Comparison of ENCODE assay signal across 1 cellular context in genomic region chr19:56403764-56404704, GRCh38.
A peak's percentile ranks its signal among the peaks of the same experiment; 100 is the strongest.
TF ChIP-seq lines count a peak whose summit lies in the region.

Gene ZNF583, plus strand, starts transcription at chr19:56404332. Its CDS starts 2,783 bp downstream, at chr19:56407115.

TF ChIP-seq in HepG2, 621 proteins besides CTCF, POLR2A, EP300 and RAD21 (continued from another document and continues in another):
- TF ChIP-seq, protein P1, sequence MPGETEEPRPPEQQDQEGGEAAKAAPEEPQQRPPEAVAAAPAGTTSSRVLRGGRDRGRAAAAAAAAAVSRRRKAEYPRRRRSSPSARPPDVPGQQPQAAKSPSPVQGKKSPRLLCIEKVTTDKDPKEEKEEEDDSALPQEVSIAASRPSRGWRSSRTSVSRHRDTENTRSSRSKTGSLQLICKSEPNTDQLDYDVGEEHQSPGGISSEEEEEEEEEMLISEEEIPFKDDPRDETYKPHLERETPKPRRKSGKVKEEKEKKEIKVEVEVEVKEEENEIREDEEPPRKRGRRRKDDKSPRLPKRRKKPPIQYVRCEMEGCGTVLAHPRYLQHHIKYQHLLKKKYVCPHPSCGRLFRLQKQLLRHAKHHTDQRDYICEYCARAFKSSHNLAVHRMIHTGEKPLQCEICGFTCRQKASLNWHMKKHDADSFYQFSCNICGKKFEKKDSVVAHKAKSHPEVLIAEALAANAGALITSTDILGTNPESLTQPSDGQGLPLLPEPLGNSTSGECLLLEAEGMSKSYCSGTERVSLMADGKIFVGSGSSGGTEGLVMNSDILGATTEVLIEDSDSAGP (CRISPR knock-in tag; IDR thresholded peaks at IDR 0.05; ENCODE audit: borderline replicate concordance), result peak; percentile 87; the same call in 1 of the 2 replicates
- TF ChIP-seq ZNF510 (CRISPR knock-in tag; IDR thresholded peaks at IDR 0.05; ENCODE audit: low read depth), result no peak
- 0 out of 2 replicates have a peak, but pooled peaks have one; percentile 41 for TF ChIP-seq BRD4 (CRISPR knock-in tag; IDR thresholded peaks at IDR 0.05)
- TF ChIP-seq ZSCAN22 (CRISPR knock-in tag; IDR thresholded peaks at IDR 0.05), result no peak
- TF ChIP-seq ATRX (CRISPR knock-in tag; IDR thresholded peaks at IDR 0.05; ENCODE audit: borderline replicate concordance), result no peak
- no peak for TF ChIP-seq MTA3 (CRISPR knock-in tag; IDR thresholded peaks at IDR 0.05)
- TF ChIP-seq ZNF232 (CRISPR knock-in tag; IDR thresholded peaks at IDR 0.05; ENCODE audit: borderline replicate concordance), result peak; percentile 18; the same call in 1 of the 2 replicates
- TF ChIP-seq MYC (CRISPR knock-in tag; IDR thresholded peaks at IDR 0.05; ENCODE audit: borderline replicate concordance), result peak; percentile 69; the same call in 1 of the 2 replicates
- TF ChIP-seq, protein P2, sequence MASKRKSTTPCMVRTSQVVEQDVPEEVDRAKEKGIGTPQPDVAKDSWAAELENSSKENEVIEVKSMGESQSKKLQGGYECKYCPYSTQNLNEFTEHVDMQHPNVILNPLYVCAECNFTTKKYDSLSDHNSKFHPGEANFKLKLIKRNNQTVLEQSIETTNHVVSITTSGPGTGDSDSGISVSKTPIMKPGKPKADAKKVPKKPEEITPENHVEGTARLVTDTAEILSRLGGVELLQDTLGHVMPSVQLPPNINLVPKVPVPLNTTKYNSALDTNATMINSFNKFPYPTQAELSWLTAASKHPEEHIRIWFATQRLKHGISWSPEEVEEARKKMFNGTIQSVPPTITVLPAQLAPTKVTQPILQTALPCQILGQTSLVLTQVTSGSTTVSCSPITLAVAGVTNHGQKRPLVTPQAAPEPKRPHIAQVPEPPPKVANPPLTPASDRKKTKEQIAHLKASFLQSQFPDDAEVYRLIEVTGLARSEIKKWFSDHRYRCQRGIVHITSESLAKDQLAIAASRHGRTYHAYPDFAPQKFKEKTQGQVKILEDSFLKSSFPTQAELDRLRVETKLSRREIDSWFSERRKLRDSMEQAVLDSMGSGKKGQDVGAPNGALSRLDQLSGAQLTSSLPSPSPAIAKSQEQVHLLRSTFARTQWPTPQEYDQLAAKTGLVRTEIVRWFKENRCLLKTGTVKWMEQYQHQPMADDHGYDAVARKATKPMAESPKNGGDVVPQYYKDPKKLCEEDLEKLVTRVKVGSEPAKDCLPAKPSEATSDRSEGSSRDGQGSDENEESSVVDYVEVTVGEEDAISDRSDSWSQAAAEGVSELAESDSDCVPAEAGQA (IDR thresholded peaks at IDR 0.05; ENCODE audit: low read depth), result peak; percentile 57; the same call in 1 of the 2 replicates
- TF ChIP-seq, protein P2 (CRISPR knock-in tag; IDR thresholded peaks at IDR 0.05; ENCODE audit: borderline replicate concordance), result no peak
- TF ChIP-seq, protein P3, sequence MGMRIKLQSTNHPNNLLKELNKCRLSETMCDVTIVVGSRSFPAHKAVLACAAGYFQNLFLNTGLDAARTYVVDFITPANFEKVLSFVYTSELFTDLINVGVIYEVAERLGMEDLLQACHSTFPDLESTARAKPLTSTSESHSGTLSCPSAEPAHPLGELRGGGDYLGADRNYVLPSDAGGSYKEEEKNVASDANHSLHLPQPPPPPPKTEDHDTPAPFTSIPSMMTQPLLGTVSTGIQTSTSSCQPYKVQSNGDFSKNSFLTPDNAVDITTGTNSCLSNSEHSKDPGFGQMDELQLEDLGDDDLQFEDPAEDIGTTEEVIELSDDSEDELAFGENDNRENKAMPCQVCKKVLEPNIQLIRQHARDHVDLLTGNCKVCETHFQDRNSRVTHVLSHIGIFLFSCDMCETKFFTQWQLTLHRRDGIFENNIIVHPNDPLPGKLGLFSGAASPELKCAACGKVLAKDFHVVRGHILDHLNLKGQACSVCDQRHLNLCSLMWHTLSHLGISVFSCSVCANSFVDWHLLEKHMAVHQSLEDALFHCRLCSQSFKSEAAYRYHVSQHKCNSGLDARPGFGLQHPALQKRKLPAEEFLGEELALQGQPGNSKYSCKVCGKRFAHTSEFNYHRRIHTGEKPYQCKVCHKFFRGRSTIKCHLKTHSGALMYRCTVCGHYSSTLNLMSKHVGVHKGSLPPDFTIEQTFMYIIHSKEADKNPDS (CRISPR knock-in tag; IDR thresholded peaks at IDR 0.05), result no peak
- peak; percentile 52; the same call in 1 of the 2 replicates for TF ChIP-seq DMAP1 (CRISPR knock-in tag; IDR thresholded peaks at IDR 0.05)
- 0 out of 2 replicates have a peak, but pooled peaks have one; percentile 43 for TF ChIP-seq ZNF766 (CRISPR knock-in tag; IDR thresholded peaks at IDR 0.05; ENCODE audit: borderline replicate concordance)
- no peak for TF ChIP-seq ZNF780A (CRISPR knock-in tag; IDR thresholded peaks at IDR 0.05)
- peak; percentile 40 for TF ChIP-seq ASH2L (IDR thresholded peaks at IDR 0.05; ENCODE audit: insufficient read length, low read depth, low read length)
- TF ChIP-seq ZZZ3 (CRISPR knock-in tag; IDR thresholded peaks at IDR 0.05; ENCODE audit: borderline replicate concordance), result no peak
- peak; percentile 17; the same call in 1 of the 2 replicates for TF ChIP-seq ZMYM4 (CRISPR knock-in tag; IDR thresholded peaks at IDR 0.05)
- TF ChIP-seq ZFP37 (CRISPR knock-in tag; IDR thresholded peaks at IDR 0.05; ENCODE audit: borderline replicate concordance), result 0 out of 2 replicates have a peak, but pooled peaks have one; percentile 49
- 0 out of 2 replicates have a peak, but pooled peaks have one; percentile 34 for TF ChIP-seq ZNF597 (CRISPR knock-in tag; IDR thresholded peaks at IDR 0.05)
- TF ChIP-seq TBX2 (CRISPR knock-in tag; IDR thresholded peaks at IDR 0.05; ENCODE audit: borderline replicate concordance), result peak; percentile 43; the same call in 1 of the 2 replicates
- no peak for TF ChIP-seq ZBTB37 (CRISPR knock-in tag; IDR thresholded peaks at IDR 0.05)
- 0 out of 2 replicates have a peak, but pooled peaks have one; percentile 40 for TF ChIP-seq TAF1 (CRISPR knock-in tag; IDR thresholded peaks at IDR 0.05)
- TF ChIP-seq IKZF4 (CRISPR knock-in tag; IDR thresholded peaks at IDR 0.05; ENCODE audit: borderline replicate concordance, low read depth, not compliant biosample characterization), result no peak
- 0 out of 2 replicates have a peak, but pooled peaks have one; percentile 78 for TF ChIP-seq ZMAT3 (CRISPR knock-in tag; conservative IDR thresholded peaks at IDR 0.05)
- no peak for TF ChIP-seq ZNF609 (CRISPR knock-in tag; IDR thresholded peaks at IDR 0.05; ENCODE audit: borderline replicate concordance)
- TF ChIP-seq HDAC1 (CRISPR knock-in tag; IDR thresholded peaks at IDR 0.05), result peak; percentile 58; the same call in 1 of the 2 replicates
- 0 out of 2 replicates have a peak, but pooled peaks have one; percentile 45 for TF ChIP-seq ZNF329 (CRISPR knock-in tag; IDR thresholded peaks at IDR 0.05; ENCODE audit: low read depth)
- TF ChIP-seq, protein P4, sequence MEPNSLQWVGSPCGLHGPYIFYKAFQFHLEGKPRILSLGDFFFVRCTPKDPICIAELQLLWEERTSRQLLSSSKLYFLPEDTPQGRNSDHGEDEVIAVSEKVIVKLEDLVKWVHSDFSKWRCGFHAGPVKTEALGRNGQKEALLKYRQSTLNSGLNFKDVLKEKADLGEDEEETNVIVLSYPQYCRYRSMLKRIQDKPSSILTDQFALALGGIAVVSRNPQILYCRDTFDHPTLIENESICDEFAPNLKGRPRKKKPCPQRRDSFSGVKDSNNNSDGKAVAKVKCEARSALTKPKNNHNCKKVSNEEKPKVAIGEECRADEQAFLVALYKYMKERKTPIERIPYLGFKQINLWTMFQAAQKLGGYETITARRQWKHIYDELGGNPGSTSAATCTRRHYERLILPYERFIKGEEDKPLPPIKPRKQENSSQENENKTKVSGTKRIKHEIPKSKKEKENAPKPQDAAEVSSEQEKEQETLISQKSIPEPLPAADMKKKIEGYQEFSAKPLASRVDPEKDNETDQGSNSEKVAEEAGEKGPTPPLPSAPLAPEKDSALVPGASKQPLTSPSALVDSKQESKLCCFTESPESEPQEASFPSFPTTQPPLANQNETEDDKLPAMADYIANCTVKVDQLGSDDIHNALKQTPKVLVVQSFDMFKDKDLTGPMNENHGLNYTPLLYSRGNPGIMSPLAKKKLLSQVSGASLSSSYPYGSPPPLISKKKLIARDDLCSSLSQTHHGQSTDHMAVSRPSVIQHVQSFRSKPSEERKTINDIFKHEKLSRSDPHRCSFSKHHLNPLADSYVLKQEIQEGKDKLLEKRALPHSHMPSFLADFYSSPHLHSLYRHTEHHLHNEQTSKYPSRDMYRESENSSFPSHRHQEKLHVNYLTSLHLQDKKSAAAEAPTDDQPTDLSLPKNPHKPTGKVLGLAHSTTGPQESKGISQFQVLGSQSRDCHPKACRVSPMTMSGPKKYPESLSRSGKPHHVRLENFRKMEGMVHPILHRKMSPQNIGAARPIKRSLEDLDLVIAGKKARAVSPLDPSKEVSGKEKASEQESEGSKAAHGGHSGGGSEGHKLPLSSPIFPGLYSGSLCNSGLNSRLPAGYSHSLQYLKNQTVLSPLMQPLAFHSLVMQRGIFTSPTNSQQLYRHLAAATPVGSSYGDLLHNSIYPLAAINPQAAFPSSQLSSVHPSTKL (CRISPR knock-in tag; IDR thresholded peaks at IDR 0.05), result no peak
- TF ChIP-seq ZNF225 (CRISPR knock-in tag; IDR thresholded peaks at IDR 0.05), result 0 out of 2 replicates have a peak, but pooled peaks have one; percentile 21
- 0 out of 2 replicates have a peak, but pooled peaks have one; percentile 45 for TF ChIP-seq ZBTB20 (CRISPR knock-in tag; IDR thresholded peaks at IDR 0.05; ENCODE audit: borderline replicate concordance, low read depth)
- no peak for TF ChIP-seq ZNF337 (CRISPR knock-in tag; IDR thresholded peaks at IDR 0.05; ENCODE audit: borderline replicate concordance, low read depth)
